In the genomic region with DNA sequence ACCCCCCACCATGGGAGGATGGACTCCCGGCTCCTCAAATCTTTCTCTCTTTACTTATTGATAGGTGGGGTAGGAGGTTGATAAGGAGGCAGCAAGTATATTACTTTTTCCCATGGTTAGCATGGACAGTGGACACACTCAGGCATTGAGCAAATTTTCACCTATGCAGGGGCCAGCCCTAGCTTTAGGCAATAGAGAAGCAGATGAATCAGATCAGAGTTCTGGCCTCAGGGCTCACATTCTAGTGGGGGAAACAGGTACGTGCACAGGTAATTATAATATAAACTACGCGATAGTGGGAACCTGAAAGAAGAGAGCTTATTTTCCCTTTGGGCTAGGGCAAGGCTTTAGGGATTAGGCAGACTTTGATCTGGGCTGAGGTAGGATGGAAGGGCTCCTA, we compare ENCODE assay signal across 7 cellular contexts. TPM values are rescaled to one million over a fixed set of nuclear protein-coding genes. Genes with fewer than 3 reads are reported as not detected.
"Had no signal": no experiment of that assay in that cellular context is flagged by ENCODE, and none has a peak within 500 bp of the region (broad histone marks: within the 10 kb centered on the region; RNA-seq: fewer than 3 reads in every experiment).

No MANE protein-coding gene starts in this region.

- H3K9me3 Mint-ChIP-seq: GM23338, H9 had no signal

- DNase-seq: H9, HCEC 1CT, IMR-90 had no signal

- ATAC-seq: GM23338, K562 had no signal

- H3K4me1 Mint-ChIP-seq: GM23338 had no signal

- H3K4me3 ChIP-seq: GM23338, K562 had no signal

- H3K4me3 Mint-ChIP-seq: GM23338, H9 had no signal

- H3K27ac Mint-ChIP-seq: GM23338, H9 had no signal

RNA-seq across cellular contexts. Expression of gene FOXE3, which starts 13.5 kb away (rescaled TPM):
- total RNA-seq: GM23338, H1, HT-29, IMR-90, K562 had no signal
- polyA plus RNA-seq: GM23338, K562 had no signal

RNA-seq across cellular contexts. Expression of gene FOXD2, which starts 35.3 kb away (rescaled TPM):
- total RNA-seq: H1, H9 had no signal
- polyA plus RNA-seq: GM23338, H1 had no signal
